ENCODE assay signal across 17 cellular contexts in the genomic region with DNA sequence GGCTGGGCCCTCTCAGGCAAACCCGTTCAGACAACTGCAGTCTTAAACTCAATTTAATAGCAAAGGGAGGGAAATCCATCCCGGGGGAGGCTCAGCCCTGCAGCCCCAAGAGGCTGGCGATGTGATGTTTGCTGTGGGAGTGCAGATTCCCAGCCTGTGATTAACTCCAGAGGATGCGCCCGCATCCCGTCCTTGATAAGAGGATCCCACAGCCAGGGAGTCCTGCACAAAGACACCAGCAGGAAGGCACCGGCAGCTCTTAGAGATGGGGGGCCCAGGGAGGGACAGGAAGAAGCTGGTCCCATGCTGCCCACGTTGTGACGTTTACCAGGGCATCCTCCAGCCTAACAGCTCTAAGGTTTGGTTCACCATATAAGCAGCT.
DNase-seq lines count a peak whose midpoint lies in the region; ATAC-seq and TF ChIP-seq lines count a peak whose summit lies in the region.
"Had no signal": no experiment of that assay in that cellular context is flagged by ENCODE, and none has a peak within 500 bp of the region (broad histone marks: within the 10 kb centered on the region; RNA-seq: fewer than 3 reads in every experiment).

No MANE protein-coding gene starts in this region.

- peaks cover 15% of the 10 kb centered on the region for H3K27me3 Mint-ChIP-seq in activated CD4-positive, alpha-beta memory T cell treated with anti-CD3 and anti-CD28 coated beads, Interleukin-2, amount 10 ng/mL, durations not matched to agents 7 days and 5 days
- H3K27me3 Mint-ChIP-seq in activated CD4-positive, alpha-beta memory T cell treated with anti-CD3 and anti-CD28 coated beads for 36 hours: peaks cover 12% of the 10 kb centered on the region
- H3K27me3 Mint-ChIP-seq in GM23338 (ENCODE audit: insufficient read depth, low read depth, poor library complexity): peaks cover 4% of the 10 kb centered on the region

- ATAC-seq in GM23338 (no peak), lung (ENCODE audit: insufficient read depth, low FRiP score) (no peak), GM18511 (IDR thresholded peaks at IDR 0.05; ENCODE audit: unreplicated experiment) (no peak)
- ATAC-seq: CD8-positive, alpha-beta T cell; PC-3 had no signal

- no peaks in the 10 kb centered on the region for H3K4me1 ChIP-seq in GM23338 (ENCODE audit: insufficient read depth)
- no peaks in the 10 kb centered on the region for H3K4me1 ChIP-seq in lung (ENCODE audit: control insufficient read depth in 2 of 2, insufficient read depth in 2 of 2, low read length in 2 of 2)
- no peaks in the 10 kb centered on the region for H3K4me1 ChIP-seq in stomach

- no peak for TF ChIP-seq EP300 in stomach (IDR thresholded peaks at IDR 0.05)

- H3K4me3 ChIP-seq in GM23338 (no peak overlapping the region), lung (no peak overlapping the region), stomach (no peak overlapping the region)

- H3K9me2 ChIP-seq in GM23338 (ENCODE audit: insufficient read depth): no peaks in the 10 kb centered on the region

- no peaks in the 10 kb centered on the region for H3K4me1 Mint-ChIP-seq in activated CD4-positive, alpha-beta memory T cell treated with anti-CD3 and anti-CD28 coated beads, Interleukin-2, amount 10 ng/mL, durations not matched to agents 7 days and 5 days
- H3K4me1 Mint-ChIP-seq in activated CD4-positive, alpha-beta memory T cell treated with anti-CD3 and anti-CD28 coated beads for 36 hours (ENCODE audit: low read depth): no peaks in the 10 kb centered on the region
- H3K4me1 Mint-ChIP-seq in GM23338: no peaks in the 10 kb centered on the region; the same call in 2 of the 3 replicates

- H3K79me2 ChIP-seq in GM23338 (replicated peaks; ENCODE audit: insufficient read depth): no peaks in the 10 kb centered on the region

- H3K27ac ChIP-seq in GM23338 (ENCODE audit: low read depth) (no peak overlapping the region), lung (ENCODE audit: low read depth in 1 of 2, low read length in 1 of 2) (no peak overlapping the region), stomach (no peak overlapping the region)
- H3K27ac ChIP-seq: KMS-11 had no signal

- peak; percentile 12 for DNase-seq in activated CD4-positive, alpha-beta memory T cell treated with anti-CD3 and anti-CD28 coated beads, Interleukin-2, amount 10 ng/mL, durations not matched to agents 7 days and 5 days
- no peak for DNase-seq in activated CD4-positive, alpha-beta memory T cell treated with anti-CD3 and anti-CD28 coated beads for 36 hours
- DNase-seq in GM23338 (ENCODE audit: low spot score): no peak
- DNase-seq in lung (ENCODE audit: low spot score): peak; percentile 22
- DNase-seq in stomach: peak; percentile 23
- no peak for DNase-seq in RPMI8226
- DNase-seq in H4 (ENCODE audit: low spot score): no peak
- DNase-seq: DMS79 treated with DMSO at 0.1 percent for 48 hours, GOT3, NCI-H1436 treated with DMSO at 0.1 percent for 48 hours, NCI-H2081, NCI-H510A treated with DMSO at 0.1 percent for 48 hours, NCI-H82, PC-3 had no signal

- H3K36me3 Mint-ChIP-seq in activated CD4-positive, alpha-beta memory T cell treated with anti-CD3 and anti-CD28 coated beads, Interleukin-2, amount 10 ng/mL, durations not matched to agents 7 days and 5 days (ENCODE audit: low read depth): no peaks in the 10 kb centered on the region
- no peaks in the 10 kb centered on the region for H3K36me3 Mint-ChIP-seq in activated CD4-positive, alpha-beta memory T cell treated with anti-CD3 and anti-CD28 coated beads for 36 hours
- no peaks in the 10 kb centered on the region for H3K36me3 Mint-ChIP-seq in GM23338 (ENCODE audit: low read depth)
- H3K36me3 Mint-ChIP-seq: CD8-positive, alpha-beta T cell had no signal

- no peaks in the 10 kb centered on the region for H3K9me3 Mint-ChIP-seq in activated CD4-positive, alpha-beta memory T cell treated with anti-CD3 and anti-CD28 coated beads, Interleukin-2, amount 10 ng/mL, durations not matched to agents 7 days and 5 days
- peaks cover 3% of the 10 kb centered on the region for H3K9me3 Mint-ChIP-seq in activated CD4-positive, alpha-beta memory T cell treated with anti-CD3 and anti-CD28 coated beads for 36 hours
- H3K9me3 Mint-ChIP-seq in GM23338: peaks cover 7% of the 10 kb centered on the region

- H2AFZ ChIP-seq in GM23338: peak overlapping the region; percentile 56

- CTCF ChIA-PET in activated CD4-positive, alpha-beta memory T cell treated with anti-CD3 and anti-CD28 coated beads, Interleukin-2, amount 10 ng/mL, durations not matched to agents 7 days and 5 days (lab: Charles Lee): no interaction called here
- CTCF ChIA-PET in activated CD4-positive, alpha-beta memory T cell treated with anti-CD3 and anti-CD28 coated beads for 36 hours (lab: Charles Lee): no interaction called here

- H3K4me3 Mint-ChIP-seq in activated CD4-positive, alpha-beta memory T cell treated with anti-CD3 and anti-CD28 coated beads, Interleukin-2, amount 10 ng/mL, durations not matched to agents 7 days and 5 days: no peak overlapping the region
- H3K4me3 Mint-ChIP-seq in activated CD4-positive, alpha-beta memory T cell treated with anti-CD3 and anti-CD28 coated beads for 36 hours: no peak overlapping the region
- H3K4me3 Mint-ChIP-seq in GM23338: no peak overlapping the region
- H3K4me3 Mint-ChIP-seq: CD8-positive, alpha-beta T cell had no signal

- POLR2A ChIA-PET in activated CD4-positive, alpha-beta memory T cell treated with anti-CD3 and anti-CD28 coated beads, Interleukin-2, amount 10 ng/mL, durations not matched to agents 7 days and 5 days (lab: Charles Lee): no interaction called here
- POLR2A ChIA-PET in activated CD4-positive, alpha-beta memory T cell treated with anti-CD3 and anti-CD28 coated beads for 36 hours (lab: Charles Lee): no interaction called here

- WGBS in lung, 2 donors: 56 to 62% methylated on average over 9 of the region's 9 CpGs
- WGBS in stomach, 5 donors: 59 to 73% (median 62%) methylated on average over 8 to 9 of the region's 9 CpGs

- H3K27ac Mint-ChIP-seq in activated CD4-positive, alpha-beta memory T cell treated with anti-CD3 and anti-CD28 coated beads, Interleukin-2, amount 10 ng/mL, durations not matched to agents 7 days and 5 days: no peak overlapping the region
- no peak overlapping the region for H3K27ac Mint-ChIP-seq in activated CD4-positive, alpha-beta memory T cell treated with anti-CD3 and anti-CD28 coated beads for 36 hours
- no peak overlapping the region for H3K27ac Mint-ChIP-seq in GM23338
- H3K27ac Mint-ChIP-seq: CD8-positive, alpha-beta T cell had no signal

- H3K27me3 ChIP-seq in GM23338 (ENCODE audit: insufficient read depth) (no peaks in the 10 kb centered on the region), lung (ENCODE audit: control insufficient read depth, insufficient read depth) (no peaks in the 10 kb centered on the region), stomach (peaks cover 0 to 50% (median 3%) of the 10 kb centered on the region in 3 donors)

- no peaks in the 10 kb centered on the region for H3K36me3 ChIP-seq in GM23338 (ENCODE audit: insufficient read depth)
- no peaks in the 10 kb centered on the region for H3K36me3 ChIP-seq in lung (ENCODE audit: control insufficient read depth in 2 of 2, insufficient read depth in 2 of 2, low read length in 2 of 2)
- H3K36me3 ChIP-seq in stomach: no peaks in the 10 kb centered on the region

- intact Hi-C loops in activated CD4-positive, alpha-beta memory T cell treated with anti-CD3 and anti-CD28 coated beads for 36 hours (cut with micrococcal nuclease): loop anchor here (10.0 kb wide), 1 partner anchor 70 kb away; a partner anchor contains a TSS
- intact Hi-C loops in stomach (cut with DNase I; ENCODE audit: low total_unique reads): no loop called here

- H3K9me3 ChIP-seq in lung (ENCODE audit: control insufficient read depth in 2 of 2, insufficient read depth in 1 of 2, low read length in 1 of 2) (no peaks in the 10 kb centered on the region), stomach (peaks cover 0 to 6% (median 1%) of the 10 kb centered on the region in 4 donors)

- H3F3A ChIP-seq in GM23338 (replicated peaks; ENCODE audit: low read depth): no peaks in the 10 kb centered on the region

- no peak overlapping the region for H3K4me2 ChIP-seq in GM23338
- H3K4me2 ChIP-seq: KMS-11 had no signal

- no peak for TF ChIP-seq POLR2A in stomach (IDR thresholded peaks at IDR 0.05)

- TF ChIP-seq CTCF in GM23338 (conservative IDR thresholded peaks at IDR 0.05; ENCODE audit: low read depth in 2 of 2): no peak
- no peak for TF ChIP-seq CTCF in lung (IDR thresholded peaks at IDR 0.05; ENCODE audit: control extremely low read depth, extremely low read depth)
- TF ChIP-seq CTCF in stomach (IDR thresholded peaks at IDR 0.05): no peak

- H4K20me1 ChIP-seq in GM23338 (replicated peaks; ENCODE audit: insufficient read depth): no peaks in the 10 kb centered on the region

TF ChIP-seq in GM23338, 12 proteins besides CTCF, POLR2A, EP300 and RAD21 (continues in another document):
- TF ChIP-seq JUNB (IDR thresholded peaks at IDR 0.05; ENCODE audit: unreplicated experiment): no peak

Comparison
In these comparisons a context has a peak if more than half of its experiments do, and no peak if none do; other contexts are left out.
1. DNase-seq: peak in activated CD4-positive, alpha-beta memory T cell treated with anti-CD3 and anti-CD28 coated beads, Interleukin-2, amount 10 ng/mL, durations not matched to agents 7 days and 5 days (single experiment), lung (single experiment) and stomach (single experiment); none in activated CD4-positive, alpha-beta memory T cell treated with anti-CD3 and anti-CD28 coated beads for 36 hours (single experiment), GM23338 (single experiment), RPMI8226 (single experiment) and H4 (single experiment).